In the genomic region with DNA sequence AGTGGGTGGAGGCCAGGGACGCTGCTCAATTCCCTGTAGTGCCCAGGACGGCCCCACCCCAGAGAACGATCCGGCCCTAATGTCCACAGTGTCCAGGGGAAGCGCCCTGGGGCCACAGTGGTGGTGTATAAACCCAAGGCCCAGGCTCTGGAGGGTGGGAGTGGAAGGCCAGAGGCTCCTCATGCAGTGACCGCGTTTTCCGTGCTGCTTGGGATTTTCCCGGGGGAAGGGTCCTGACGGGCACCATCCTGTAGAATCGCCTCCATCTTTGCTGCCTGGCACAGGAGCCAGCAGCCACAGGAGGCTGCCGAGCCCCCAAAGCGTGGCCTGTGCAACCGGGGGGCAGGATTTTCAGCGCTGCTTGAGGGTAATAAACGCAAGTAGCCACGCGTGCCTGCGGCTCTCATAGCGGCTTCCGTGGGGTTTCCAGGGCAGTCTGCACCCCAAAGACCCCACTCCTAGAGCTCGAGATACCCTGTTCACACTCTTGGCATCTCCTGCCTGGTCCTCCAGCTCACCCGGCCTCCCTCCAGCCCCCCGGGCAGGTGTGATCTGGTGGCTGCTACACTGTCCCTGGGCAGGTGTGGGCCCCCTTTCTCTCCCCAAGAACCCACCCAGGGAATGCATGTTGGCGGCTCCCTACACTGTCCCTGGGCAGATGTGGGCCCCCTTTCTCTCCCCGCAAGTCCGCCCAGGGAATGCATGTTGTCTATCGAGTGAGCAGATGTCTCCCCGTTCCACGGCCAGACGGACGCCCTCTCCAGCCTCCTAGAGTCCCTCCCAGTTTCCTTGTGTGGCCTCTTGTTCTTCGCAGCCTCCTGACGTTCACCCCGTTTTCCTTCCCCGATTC, we compare ENCODE assay signal across 10 cellular contexts. TPM values are rescaled to one million over a fixed set of nuclear protein-coding genes. Genes with fewer than 3 reads are reported as not detected.
A peak's percentile ranks its signal among the peaks of the same experiment; 100 is the strongest.
DNase-seq lines count a peak whose midpoint lies in the region; ATAC-seq and TF ChIP-seq lines count a peak whose summit lies in the region.
"Had no signal": no experiment of that assay in that cellular context is flagged by ENCODE, and none has a peak within 500 bp of the region (broad histone marks: within the 10 kb centered on the region; RNA-seq: fewer than 3 reads in every experiment).

No MANE protein-coding gene starts in this region.

- no peaks in the 10 kb centered on the region for H3K9me3 ChIP-seq in CD4-positive, alpha-beta T cell (ENCODE audit: control insufficient read depth, low read length)

- TF ChIP-seq CTCF in CD4-positive, alpha-beta T cell (IDR thresholded peaks at IDR 0.05): no peak
- TF ChIP-seq CTCF in HL-60 (IDR thresholded peaks at IDR 0.05; ENCODE audit: insufficient read depth, low read length) (no peak), natural killer cell (IDR thresholded peaks at IDR 0.05) (no peak)

- no peaks in the 10 kb centered on the region for H3K27me3 Mint-ChIP-seq in CD4-positive, alpha-beta T cell
- H3K27me3 Mint-ChIP-seq in activated naive CD8-positive, alpha-beta T cell treated with anti-CD3 and anti-CD28 coated beads, Interleukin-2, amount 50 U/mL, for 24 hours: no peaks in the 10 kb centered on the region
- no peaks in the 10 kb centered on the region for H3K27me3 Mint-ChIP-seq in natural killer cell (ENCODE audit: low read depth in 2 of 2)

- no peak for ATAC-seq in CD4-positive, alpha-beta T cell (ENCODE audit: poor library complexity)
- no peak for ATAC-seq in activated naive CD8-positive, alpha-beta T cell treated with anti-CD3 and anti-CD28 coated beads, Interleukin-2, amount 50 U/mL, for 24 hours
- ATAC-seq in natural killer cell: no peak
- ATAC-seq in GM18907 (IDR thresholded peaks at IDR 0.05; ENCODE audit: unreplicated experiment): no peak

- no peaks in the 10 kb centered on the region for H3K9me3 Mint-ChIP-seq in CD4-positive, alpha-beta T cell
- H3K9me3 Mint-ChIP-seq in activated naive CD8-positive, alpha-beta T cell treated with anti-CD3 and anti-CD28 coated beads, Interleukin-2, amount 50 U/mL, for 24 hours: no peaks in the 10 kb centered on the region
- no peaks in the 10 kb centered on the region for H3K9me3 Mint-ChIP-seq in natural killer cell

- CTCF ChIA-PET in CD4-positive, alpha-beta T cell (lab: Charles Lee): no interaction called here

- H3K4me3 ChIP-seq in HL-60 (replicated peaks; ENCODE audit: insufficient read depth, low read length): peak overlapping the region; percentile 97

- no peak overlapping the region for H3K27ac Mint-ChIP-seq in CD4-positive, alpha-beta T cell
- H3K27ac Mint-ChIP-seq in activated naive CD8-positive, alpha-beta T cell treated with anti-CD3 and anti-CD28 coated beads, Interleukin-2, amount 50 U/mL, for 24 hours: peak overlapping the region; percentile 91
- peak overlapping the region; percentile 65 to 94 for H3K27ac Mint-ChIP-seq in natural killer cell

- no peak overlapping the region for H3K27ac ChIP-seq in CD4-positive, alpha-beta T cell (ENCODE audit: low read depth, low read length)
- H3K27ac ChIP-seq in HL-60 (replicated peaks): peak overlapping the region; percentile 90
- H3K27ac ChIP-seq: parathyroid adenoma had no signal

- no peaks in the 10 kb centered on the region for H3K27me3 ChIP-seq in CD4-positive, alpha-beta T cell (ENCODE audit: control insufficient read depth, insufficient read depth, low read length)
- H3K27me3 ChIP-seq in HL-60 (ENCODE audit: insufficient read depth, poor library complexity, severe bottlenecking): no peaks in the 10 kb centered on the region

- H3K4me1 Mint-ChIP-seq in CD4-positive, alpha-beta T cell (ENCODE audit: low read depth): peaks cover 50% of the 10 kb centered on the region
- H3K4me1 Mint-ChIP-seq in activated naive CD8-positive, alpha-beta T cell treated with anti-CD3 and anti-CD28 coated beads, Interleukin-2, amount 50 U/mL, for 24 hours: peaks cover 49% of the 10 kb centered on the region
- peaks cover 29 to 54% of the 10 kb centered on the region in 2 donors for H3K4me1 Mint-ChIP-seq in natural killer cell

- peak overlapping the region; percentile 87 for H3K4me3 Mint-ChIP-seq in CD4-positive, alpha-beta T cell
- peak overlapping the region; percentile 95 for H3K4me3 Mint-ChIP-seq in activated naive CD8-positive, alpha-beta T cell treated with anti-CD3 and anti-CD28 coated beads, Interleukin-2, amount 50 U/mL, for 24 hours
- peak overlapping the region; percentile 89 for H3K4me3 Mint-ChIP-seq in natural killer cell

- POLR2A ChIA-PET in CD4-positive, alpha-beta T cell (lab: Charles Lee): interaction anchor here (1.0 to 1.9 kb wide), 5 partner anchors 9 to 238 kb away, joined by 3 to 6 read pairs (median 5); a partner anchor contains a TSS

- no peak for DNase-seq in CD4-positive, alpha-beta T cell
- no peak for DNase-seq in HL-60 (ENCODE audit: low read depth in 1 of 2, low spot score in 1 of 2)
- DNase-seq in activated naive CD8-positive, alpha-beta T cell treated with anti-CD3 and anti-CD28 coated beads, Interleukin-2, amount 50 U/mL, for 24 hours: no peak
- DNase-seq in natural killer cell: no peak
- DNase-seq in stimulated activated CD4-positive, alpha-beta T cell treated with anti-CD3 and anti-CD28 coated beads, Interleukin-15, amount 100 ng/mL, for 24 hours: no peak
- no peak for DNase-seq in KG1 (lab: John Stamatoyannopoulos, UW)
- DNase-seq in NCI-H187 treated with DMSO at 0.1 percent for 48 hours (lab: John Stamatoyannopoulos, UW): no peak

- intact Hi-C loops in CD4-positive, alpha-beta T cell (cut with DNase I, micrococcal nuclease): loop anchor here in 1 of 2 experiments (5.0 to 10.0 kb wide), 2 partner anchors 236 to 247 kb away; no protein-coding TSS in a partner anchor
- intact Hi-C loops in natural killer cell (cut with micrococcal nuclease): loop anchor here (10.0 kb wide), 2 partner anchors 233 to 247 kb away; no protein-coding TSS in a partner anchor

- H3K36me3 Mint-ChIP-seq in CD4-positive, alpha-beta T cell (ENCODE audit: low read depth): peaks cover 35% of the 10 kb centered on the region
- H3K36me3 Mint-ChIP-seq in activated naive CD8-positive, alpha-beta T cell treated with anti-CD3 and anti-CD28 coated beads, Interleukin-2, amount 50 U/mL, for 24 hours (ENCODE audit: low read depth): peaks cover 16% of the 10 kb centered on the region
- H3K36me3 Mint-ChIP-seq in natural killer cell: no peaks in the 10 kb centered on the region

RNA-seq across cellular contexts. Expression of a gene that starts 2.2 kb away (rescaled TPM):
- total RNA-seq in CD4-positive, alpha-beta T cell: 10 to 100 TPM; 49.6 to 51.9 TPM
- total RNA-seq in natural killer cell: 10 to 100 TPM; 39.6 to 61.4 (median 49.0) TPM

RNA-seq across cellular contexts. Expression of a gene that starts 9.3 kb away (rescaled TPM):
- total RNA-seq in CD4-positive, alpha-beta T cell: 10 to 100 TPM; 70.2 to 73.7 TPM
- total RNA-seq in natural killer cell: 10 to 100 TPM; 37.1 to 60.4 (median 51.7) TPM
- total RNA-seq: SK-MEL-5 had no signal

RNA-seq across cellular contexts. Expression of a gene that starts 36.6 kb away (rescaled TPM):
- total RNA-seq in CD4-positive, alpha-beta T cell: under 1 TPM; 0.36 TPM
- total RNA-seq in natural killer cell: under 1 TPM in 2 of 3 donors, not detected in 1; 0.41 to 0.83 TPM
- total RNA-seq: SK-MEL-5 had no signal

RNA-seq across cellular contexts. Expression of a gene that starts 52.1 kb away (rescaled TPM):
- 10 to 100 TPM; 12.1 to 14.9 TPM for total RNA-seq in CD4-positive, alpha-beta T cell
- total RNA-seq in natural killer cell: 10 to 100 TPM in 1 of 3 donors, 1 to 10 TPM in 2; 3.9 to 10.4 (median 8.4) TPM
- total RNA-seq: SK-MEL-5 had no signal
